ENCODE assay signal across 21 cellular contexts in the genomic region with DNA sequence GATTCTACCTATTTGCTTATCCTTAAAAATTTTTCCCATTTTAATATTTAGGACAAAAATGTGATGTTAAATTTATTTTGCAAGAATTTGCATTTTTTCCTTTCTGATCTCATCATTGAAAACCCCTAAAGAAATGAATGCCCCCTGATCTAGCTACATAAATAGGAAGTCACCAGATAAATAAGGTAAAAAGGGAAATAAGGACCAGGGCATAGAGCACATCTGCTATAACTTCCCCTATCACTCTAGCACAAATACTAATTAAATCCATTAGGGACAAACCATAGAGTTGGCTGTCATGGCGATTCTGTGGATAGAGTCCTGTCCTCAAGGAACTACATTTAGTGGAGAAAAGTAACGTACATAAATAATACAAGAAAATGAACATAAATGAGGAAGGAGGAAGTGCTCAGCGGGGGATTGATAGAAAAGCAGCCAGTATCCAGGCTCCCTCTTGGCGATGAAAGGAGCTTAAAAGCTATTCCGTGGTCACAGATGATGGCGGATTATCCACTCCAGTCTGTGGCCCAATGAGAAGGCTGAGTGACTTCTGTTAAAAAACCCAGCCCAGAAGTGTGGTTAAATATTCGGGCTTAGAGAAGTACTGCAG.
"Had no signal": no experiment of that assay in that cellular context is flagged by ENCODE, and none has a peak within 500 bp of the region (broad histone marks: within the 10 kb centered on the region; RNA-seq: fewer than 3 reads in every experiment).

No MANE protein-coding gene starts in this region.

- H3K27ac ChIP-seq: colonic mucosa, dorsolateral prefrontal cortex, esophagus muscularis mucosa, left lung, pancreas, psoas muscle, right atrium auricular region, spleen, upper lobe of left lung had no signal

- DNase-seq: activated naive CD4-positive, alpha-beta T cell; activated naive CD8-positive, alpha-beta T cell treated with anti-CD3 and anti-CD28 coated beads, Interleukin-2, amount 10 ng/mL, durations not matched to agents 7 days and 5 days; activated T-cell treated with anti-CD3 and anti-CD28 coated beads, Interleukin-2, amount 50 U/mL, for 1 hour; amniotic stem cell; colonic mucosa; dorsolateral prefrontal cortex; effector memory CD8-positive, alpha-beta T cell; hippocampal formation; kidney glomerular epithelial cell; left lung; nephron progenitor cell; pancreas; psoas muscle; spleen; stimulated activated CD4-positive, alpha-beta T cell treated with anti-CD3 and anti-CD28 coated beads, Interleukin-4, amount 100 ng/mL, for 24 hours; stimulated activated naive CD8-positive, alpha-beta T cell treated with anti-CD3 and anti-CD28 coated beads, Interleukin-15, Interleukin-2, amounts not matched to agents 100 U/mL and 50 U/mL, for 24 hours; T-helper 17 cell; upper lobe of left lung had no signal

- H3K4me1 ChIP-seq: colonic mucosa, esophagus muscularis mucosa, left lung, pancreas, psoas muscle, right atrium auricular region, upper lobe of left lung had no signal

- H3K36me3 ChIP-seq: colonic mucosa, esophagus muscularis mucosa, left lung, pancreas, right atrium auricular region, spleen, upper lobe of left lung had no signal

- ATAC-seq: effector memory CD8-positive, alpha-beta T cell; left lung; pancreas; psoas muscle; stimulated activated naive CD8-positive, alpha-beta T cell treated with anti-CD3 and anti-CD28 coated beads, Interleukin-15, Interleukin-2, amounts not matched to agents 100 U/mL and 50 U/mL, for 24 hours; T-helper 17 cell; WTC11 had no signal

- H3K27me3 ChIP-seq: colonic mucosa, dorsolateral prefrontal cortex, esophagus muscularis mucosa, left lung, pancreas, right atrium auricular region, spleen, upper lobe of left lung had no signal

- H3K9me3 ChIP-seq: colonic mucosa, pancreas had no signal

- H3K4me3 ChIP-seq: colonic mucosa, dorsolateral prefrontal cortex, esophagus muscularis mucosa, left lung, pancreas, psoas muscle, right atrium auricular region, spleen, upper lobe of left lung had no signal
